1 cellular context compared by ENCODE assay signal in the genomic region with DNA sequence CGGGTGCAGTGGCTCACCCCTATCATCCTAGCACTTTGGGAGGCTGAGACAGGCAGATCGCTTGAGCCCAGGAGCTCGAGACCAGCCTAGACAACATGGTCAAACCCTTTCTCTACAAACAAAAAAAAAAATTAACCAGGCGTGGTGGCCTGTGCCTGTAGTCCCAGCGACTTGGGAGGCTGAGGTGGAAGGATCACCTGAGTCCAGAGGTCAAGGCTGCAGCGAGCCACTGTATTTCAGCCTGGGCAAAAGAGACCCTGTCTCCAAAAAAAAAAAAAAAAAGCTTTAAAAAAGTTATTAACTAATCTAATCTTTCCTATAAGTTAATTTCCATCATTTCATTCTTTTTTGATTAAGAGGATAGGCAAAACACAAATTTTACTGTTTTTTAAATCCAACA.
TF ChIP-seq lines count a peak whose summit lies in the region.

No MANE protein-coding gene starts in this region.

TF ChIP-seq in HepG2, 621 proteins besides CTCF, POLR2A, EP300 and RAD21 (continued from another document):
- peak; percentile 42 for TF ChIP-seq NR2F6 (IDR thresholded peaks at IDR 0.05)
- TF ChIP-seq NR2F6 (CRISPR knock-in tag; IDR thresholded peaks at IDR 0.05), result 0 out of 2 replicates have a peak, but pooled peaks have one; percentile 15
- peak; percentile 57; the same call in 1 of the 2 replicates for TF ChIP-seq ZNF362 (CRISPR knock-in tag; IDR thresholded peaks at IDR 0.05; ENCODE audit: borderline replicate concordance)
- no peak for TF ChIP-seq DR1 (CRISPR knock-in tag; IDR thresholded peaks at IDR 0.05)
- TF ChIP-seq ZIK1 (CRISPR knock-in tag; IDR thresholded peaks at IDR 0.05; ENCODE audit: borderline replicate concordance, low read depth), result no peak
- TF ChIP-seq, protein P1, sequence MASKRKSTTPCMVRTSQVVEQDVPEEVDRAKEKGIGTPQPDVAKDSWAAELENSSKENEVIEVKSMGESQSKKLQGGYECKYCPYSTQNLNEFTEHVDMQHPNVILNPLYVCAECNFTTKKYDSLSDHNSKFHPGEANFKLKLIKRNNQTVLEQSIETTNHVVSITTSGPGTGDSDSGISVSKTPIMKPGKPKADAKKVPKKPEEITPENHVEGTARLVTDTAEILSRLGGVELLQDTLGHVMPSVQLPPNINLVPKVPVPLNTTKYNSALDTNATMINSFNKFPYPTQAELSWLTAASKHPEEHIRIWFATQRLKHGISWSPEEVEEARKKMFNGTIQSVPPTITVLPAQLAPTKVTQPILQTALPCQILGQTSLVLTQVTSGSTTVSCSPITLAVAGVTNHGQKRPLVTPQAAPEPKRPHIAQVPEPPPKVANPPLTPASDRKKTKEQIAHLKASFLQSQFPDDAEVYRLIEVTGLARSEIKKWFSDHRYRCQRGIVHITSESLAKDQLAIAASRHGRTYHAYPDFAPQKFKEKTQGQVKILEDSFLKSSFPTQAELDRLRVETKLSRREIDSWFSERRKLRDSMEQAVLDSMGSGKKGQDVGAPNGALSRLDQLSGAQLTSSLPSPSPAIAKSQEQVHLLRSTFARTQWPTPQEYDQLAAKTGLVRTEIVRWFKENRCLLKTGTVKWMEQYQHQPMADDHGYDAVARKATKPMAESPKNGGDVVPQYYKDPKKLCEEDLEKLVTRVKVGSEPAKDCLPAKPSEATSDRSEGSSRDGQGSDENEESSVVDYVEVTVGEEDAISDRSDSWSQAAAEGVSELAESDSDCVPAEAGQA (IDR thresholded peaks at IDR 0.05; ENCODE audit: low read depth), result no peak
- TF ChIP-seq, protein P1 (CRISPR knock-in tag; IDR thresholded peaks at IDR 0.05; ENCODE audit: borderline replicate concordance), result no peak
- no peak for TF ChIP-seq ZNF563 (CRISPR knock-in tag; IDR thresholded peaks at IDR 0.05)
- TF ChIP-seq, protein P2, sequence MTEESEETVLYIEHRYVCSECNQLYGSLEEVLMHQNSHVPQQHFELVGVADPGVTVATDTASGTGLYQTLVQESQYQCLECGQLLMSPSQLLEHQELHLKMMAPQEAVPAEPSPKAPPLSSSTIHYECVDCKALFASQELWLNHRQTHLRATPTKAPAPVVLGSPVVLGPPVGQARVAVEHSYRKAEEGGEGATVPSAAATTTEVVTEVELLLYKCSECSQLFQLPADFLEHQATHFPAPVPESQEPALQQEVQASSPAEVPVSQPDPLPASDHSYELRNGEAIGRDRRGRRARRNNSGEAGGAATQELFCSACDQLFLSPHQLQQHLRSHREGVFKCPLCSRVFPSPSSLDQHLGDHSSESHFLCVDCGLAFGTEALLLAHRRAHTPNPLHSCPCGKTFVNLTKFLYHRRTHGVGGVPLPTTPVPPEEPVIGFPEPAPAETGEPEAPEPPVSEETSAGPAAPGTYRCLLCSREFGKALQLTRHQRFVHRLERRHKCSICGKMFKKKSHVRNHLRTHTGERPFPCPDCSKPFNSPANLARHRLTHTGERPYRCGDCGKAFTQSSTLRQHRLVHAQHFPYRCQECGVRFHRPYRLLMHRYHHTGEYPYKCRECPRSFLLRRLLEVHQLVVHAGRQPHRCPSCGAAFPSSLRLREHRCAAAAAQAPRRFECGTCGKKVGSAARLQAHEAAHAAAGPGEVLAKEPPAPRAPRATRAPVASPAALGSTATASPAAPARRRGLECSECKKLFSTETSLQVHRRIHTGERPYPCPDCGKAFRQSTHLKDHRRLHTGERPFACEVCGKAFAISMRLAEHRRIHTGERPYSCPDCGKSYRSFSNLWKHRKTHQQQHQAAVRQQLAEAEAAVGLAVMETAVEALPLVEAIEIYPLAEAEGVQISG (CRISPR knock-in tag; IDR thresholded peaks at IDR 0.05), result no peak
- TF ChIP-seq RORA (CRISPR knock-in tag; IDR thresholded peaks at IDR 0.05), result no peak
- TF ChIP-seq RCOR2 (CRISPR knock-in tag; IDR thresholded peaks at IDR 0.05), result peak; percentile 29; the same call in 1 of the 2 replicates
- peak; percentile 41; the same call in 1 of the 2 replicates for TF ChIP-seq HNF4G (IDR thresholded peaks at IDR 0.05; ENCODE audit: borderline replicate concordance, low read depth, low read length)
- TF ChIP-seq HNF4G (CRISPR knock-in tag; IDR thresholded peaks at IDR 0.05; ENCODE audit: borderline replicate concordance, low read depth), result no peak
- TF ChIP-seq XBP1 (CRISPR knock-in tag; IDR thresholded peaks at IDR 0.05), result no peak
- TF ChIP-seq CEBPG (CRISPR knock-in tag; IDR thresholded peaks at IDR 0.05), result no peak
- TF ChIP-seq, protein P3, sequence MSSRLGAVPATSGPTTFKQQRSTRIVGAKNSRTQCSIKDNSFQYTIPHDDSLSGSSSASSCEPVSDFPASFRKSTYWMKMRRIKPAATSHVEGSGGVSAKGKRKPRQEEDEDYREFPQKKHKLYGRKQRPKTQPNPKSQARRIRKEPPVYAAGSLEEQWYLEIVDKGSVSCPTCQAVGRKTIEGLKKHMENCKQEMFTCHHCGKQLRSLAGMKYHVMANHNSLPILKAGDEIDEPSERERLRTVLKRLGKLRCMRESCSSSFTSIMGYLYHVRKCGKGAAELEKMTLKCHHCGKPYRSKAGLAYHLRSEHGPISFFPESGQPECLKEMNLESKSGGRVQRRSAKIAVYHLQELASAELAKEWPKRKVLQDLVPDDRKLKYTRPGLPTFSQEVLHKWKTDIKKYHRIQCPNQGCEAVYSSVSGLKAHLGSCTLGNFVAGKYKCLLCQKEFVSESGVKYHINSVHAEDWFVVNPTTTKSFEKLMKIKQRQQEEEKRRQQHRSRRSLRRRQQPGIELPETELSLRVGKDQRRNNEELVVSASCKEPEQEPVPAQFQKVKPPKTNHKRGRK (CRISPR knock-in tag; IDR thresholded peaks at IDR 0.05), result no peak
- TF ChIP-seq ZNF292 (CRISPR knock-in tag; IDR thresholded peaks at IDR 0.05; ENCODE audit: borderline replicate concordance, low read depth), result no peak
- TF ChIP-seq ZNF564 (CRISPR knock-in tag; IDR thresholded peaks at IDR 0.05), result no peak
- no peak for TF ChIP-seq ZNF234 (CRISPR knock-in tag; conservative IDR thresholded peaks at IDR 0.05)
- TF ChIP-seq ZNF205 (CRISPR knock-in tag; IDR thresholded peaks at IDR 0.05), result no peak
- no peak for TF ChIP-seq NCOA2 (CRISPR knock-in tag; IDR thresholded peaks at IDR 0.05)
